Comparison of ENCODE assay signal across 8 cellular contexts in the genomic region with DNA sequence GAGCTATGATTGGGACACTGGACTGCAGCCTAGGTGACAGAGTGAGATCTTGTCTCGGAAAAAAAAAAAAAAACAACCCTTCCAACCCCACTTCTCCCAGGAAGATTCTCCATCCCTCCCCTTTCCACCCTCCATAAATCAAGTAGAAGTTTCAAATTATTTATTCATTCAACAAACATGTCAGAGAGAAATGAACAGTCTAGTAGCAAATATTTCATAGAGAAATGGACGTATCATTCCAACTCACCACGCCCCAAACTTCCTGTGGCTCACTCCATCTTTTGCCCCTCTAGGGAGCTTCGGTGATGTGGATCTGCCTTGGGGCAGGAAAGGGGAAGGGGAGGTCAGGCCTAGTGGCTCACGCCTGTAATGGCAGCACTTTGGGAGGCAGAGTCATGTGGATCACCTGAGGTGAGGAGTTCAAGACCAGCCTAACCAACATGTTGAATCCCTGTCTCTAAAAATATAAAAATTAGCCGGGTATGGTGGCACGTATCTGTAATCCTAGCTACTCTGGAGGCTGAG. TPM values are rescaled to one million over a fixed set of nuclear protein-coding genes. Genes with fewer than 3 reads are reported as not detected.
A peak's percentile ranks its signal among the peaks of the same experiment; 100 is the strongest.
DNase-seq lines count a peak whose midpoint lies in the region; ATAC-seq and TF ChIP-seq lines count a peak whose summit lies in the region.

No MANE protein-coding gene starts in this region.

- H3K4me3 ChIP-seq in CD4-positive, CD25-positive, alpha-beta regulatory T cell (ENCODE audit: low read depth, low read length), result peak overlapping the region; percentile 68
- H3K4me3 ChIP-seq in NB4 (ENCODE audit: low read depth, low read length) (peak overlapping the region; percentile 66), neural cell (ENCODE audit: low read length) (peak overlapping the region; percentile 89)

- H3K4me1 ChIP-seq in CD4-positive, CD25-positive, alpha-beta regulatory T cell (ENCODE audit: control insufficient read depth, insufficient read depth, low read length, poor library complexity, severe bottlenecking), result peaks cover 57% of the 10 kb centered on the region

- no peak for ATAC-seq in CD4-positive, CD25-positive, alpha-beta regulatory T cell (ENCODE audit: low read depth in 2 of 2)
- no peak for ATAC-seq in GM19328 (IDR thresholded peaks at IDR 0.05; ENCODE audit: unreplicated experiment)

- H3K9me3 ChIP-seq in CD4-positive, CD25-positive, alpha-beta regulatory T cell (ENCODE audit: control insufficient read depth in 2 of 2, low read length in 2 of 2), result no peaks in the 10 kb centered on the region
- no peaks in the 10 kb centered on the region for H3K9me3 ChIP-seq in neural cell (ENCODE audit: low read length)

- H3K9ac ChIP-seq in neural cell (ENCODE audit: low read length), result peak overlapping the region; percentile 78

- H3K4me2 ChIP-seq in neural cell (ENCODE audit: low read length), result peak overlapping the region; percentile 44

- H3K79me2 ChIP-seq in neural cell (replicated peaks; ENCODE audit: insufficient read depth, low read length), result no peaks in the 10 kb centered on the region

- H3F3A ChIP-seq in neural cell (ENCODE audit: insufficient read depth, low read length, poor library complexity, severe bottlenecking), result no peaks in the 10 kb centered on the region

- H3K4me1 Mint-ChIP-seq in CD4-positive, CD25-positive, alpha-beta regulatory T cell, result peaks cover 6 to 82% (median 37%) of the 10 kb centered on the region in 4 donors
- peaks cover 45% of the 10 kb centered on the region for H3K4me1 Mint-ChIP-seq in dendritic cell treated with granulocyte-macrophage colony-stimulating factor and Interleukin-4, amounts not matched to agents 40 ng/mL and 50 ng/mL, for 4 days (ENCODE audit: low read depth)

- peak overlapping the region; percentile 85 for H3K27ac ChIP-seq in CD4-positive, CD25-positive, alpha-beta regulatory T cell (ENCODE audit: insufficient read depth, low read length, poor library complexity, severe bottlenecking)
- peak overlapping the region; percentile 45 for H3K27ac ChIP-seq in neural cell (ENCODE audit: low read length)

- intact Hi-C loops in dendritic cell treated with granulocyte-macrophage colony-stimulating factor and Interleukin-4, amounts not matched to agents 40 ng/mL and 50 ng/mL, for 4 days (cut with micrococcal nuclease), result no loop called here

- H3K4me3 Mint-ChIP-seq in CD4-positive, CD25-positive, alpha-beta regulatory T cell, result peak overlapping the region; percentile 85 to 98 (median 89)
- H3K4me3 Mint-ChIP-seq in dendritic cell treated with granulocyte-macrophage colony-stimulating factor and Interleukin-4, amounts not matched to agents 40 ng/mL and 50 ng/mL, for 4 days, result peak overlapping the region; percentile 76

- H3K27ac Mint-ChIP-seq in CD4-positive, CD25-positive, alpha-beta regulatory T cell, result peak overlapping the region; percentile 58 to 88 (median 74)
- peak overlapping the region; percentile 88 for H3K27ac Mint-ChIP-seq in dendritic cell treated with granulocyte-macrophage colony-stimulating factor and Interleukin-4, amounts not matched to agents 40 ng/mL and 50 ng/mL, for 4 days

- TF ChIP-seq EP300 in neural cell (conservative IDR thresholded peaks at IDR 0.05; ENCODE audit: poor library complexity, severe bottlenecking), result no peak

- no peaks in the 10 kb centered on the region for H3K9me2 ChIP-seq in neural cell (ENCODE audit: insufficient read depth, low read length)

- peak overlapping the region; percentile 60 for H2AFZ ChIP-seq in neural cell (ENCODE audit: low read depth, low read length)

- peaks cover 4% of the 10 kb centered on the region for H3K27me3 Mint-ChIP-seq in CD4-positive, CD25-positive, alpha-beta regulatory T cell
- H3K27me3 Mint-ChIP-seq in dendritic cell treated with granulocyte-macrophage colony-stimulating factor and Interleukin-4, amounts not matched to agents 40 ng/mL and 50 ng/mL, for 4 days, result peaks cover 22% of the 10 kb centered on the region

- no peaks in the 10 kb centered on the region for H3K27me3 ChIP-seq in CD4-positive, CD25-positive, alpha-beta regulatory T cell (ENCODE audit: control insufficient read depth, insufficient read depth, low read length)
- no peaks in the 10 kb centered on the region for H3K27me3 ChIP-seq in neural cell (ENCODE audit: insufficient read depth, low read depth, low read length)

- H3K36me3 Mint-ChIP-seq in CD4-positive, CD25-positive, alpha-beta regulatory T cell, result peaks cover 2% of the 10 kb centered on the region
- H3K36me3 Mint-ChIP-seq in dendritic cell treated with granulocyte-macrophage colony-stimulating factor and Interleukin-4, amounts not matched to agents 40 ng/mL and 50 ng/mL, for 4 days (ENCODE audit: low read depth), result peaks cover 37% of the 10 kb centered on the region

- no peak for TF ChIP-seq POLR2A in NB4 (IDR thresholded peaks at IDR 0.05; ENCODE audit: extremely low read depth, insufficient read length)

- no peak for TF ChIP-seq RAD21 in neural cell (conservative IDR thresholded peaks at IDR 0.05)

- peaks cover 28% of the 10 kb centered on the region for H3K36me3 ChIP-seq in CD4-positive, CD25-positive, alpha-beta regulatory T cell (ENCODE audit: control insufficient read depth, insufficient read depth, low read length)
- H3K36me3 ChIP-seq in neural cell (ENCODE audit: insufficient read depth, low read length), result no peaks in the 10 kb centered on the region

- no peaks in the 10 kb centered on the region for H3K9me3 Mint-ChIP-seq in CD4-positive, CD25-positive, alpha-beta regulatory T cell
- H3K9me3 Mint-ChIP-seq in dendritic cell treated with granulocyte-macrophage colony-stimulating factor and Interleukin-4, amounts not matched to agents 40 ng/mL and 50 ng/mL, for 4 days, result no peaks in the 10 kb centered on the region

- H4K20me1 ChIP-seq in neural cell (ENCODE audit: insufficient read depth), result no peaks in the 10 kb centered on the region

- TF ChIP-seq CTCF in NB4 (IDR thresholded peaks at IDR 0.05; ENCODE audit: low read depth, low read length), result no peak
- no peak for TF ChIP-seq CTCF in neural cell (IDR thresholded peaks at IDR 0.05; ENCODE audit: poor library complexity, severe bottlenecking)

- DNase-seq in CD4-positive, CD25-positive, alpha-beta regulatory T cell, result no peak
- DNase-seq in NB4 (ENCODE audit: low read depth), result peak; percentile 45
- DNase-seq in SW480 (ENCODE audit: low spot score), result no peak
- no peak for DNase-seq in NCI-H2107 treated with DMSO at 0.1 percent for 48 hours (lab: John Stamatoyannopoulos, UW; ENCODE audit: unreplicated experiment)
- no peak for DNase-seq in COLO668 (lab: John Stamatoyannopoulos, UW; ENCODE audit: unreplicated experiment)

TF ChIP-seq in neural cell, 6 proteins besides CTCF, POLR2A, EP300 and RAD21:
- TF ChIP-seq EZH2 (IDR thresholded peaks at IDR 0.05; ENCODE audit: borderline replicate concordance, insufficient read depth, low read length, poor library complexity, severe bottlenecking), result no peak
- TF ChIP-seq MXI1 (conservative IDR thresholded peaks at IDR 0.05; ENCODE audit: poor library complexity, severe bottlenecking), result no peak
- TF ChIP-seq, protein P1, sequence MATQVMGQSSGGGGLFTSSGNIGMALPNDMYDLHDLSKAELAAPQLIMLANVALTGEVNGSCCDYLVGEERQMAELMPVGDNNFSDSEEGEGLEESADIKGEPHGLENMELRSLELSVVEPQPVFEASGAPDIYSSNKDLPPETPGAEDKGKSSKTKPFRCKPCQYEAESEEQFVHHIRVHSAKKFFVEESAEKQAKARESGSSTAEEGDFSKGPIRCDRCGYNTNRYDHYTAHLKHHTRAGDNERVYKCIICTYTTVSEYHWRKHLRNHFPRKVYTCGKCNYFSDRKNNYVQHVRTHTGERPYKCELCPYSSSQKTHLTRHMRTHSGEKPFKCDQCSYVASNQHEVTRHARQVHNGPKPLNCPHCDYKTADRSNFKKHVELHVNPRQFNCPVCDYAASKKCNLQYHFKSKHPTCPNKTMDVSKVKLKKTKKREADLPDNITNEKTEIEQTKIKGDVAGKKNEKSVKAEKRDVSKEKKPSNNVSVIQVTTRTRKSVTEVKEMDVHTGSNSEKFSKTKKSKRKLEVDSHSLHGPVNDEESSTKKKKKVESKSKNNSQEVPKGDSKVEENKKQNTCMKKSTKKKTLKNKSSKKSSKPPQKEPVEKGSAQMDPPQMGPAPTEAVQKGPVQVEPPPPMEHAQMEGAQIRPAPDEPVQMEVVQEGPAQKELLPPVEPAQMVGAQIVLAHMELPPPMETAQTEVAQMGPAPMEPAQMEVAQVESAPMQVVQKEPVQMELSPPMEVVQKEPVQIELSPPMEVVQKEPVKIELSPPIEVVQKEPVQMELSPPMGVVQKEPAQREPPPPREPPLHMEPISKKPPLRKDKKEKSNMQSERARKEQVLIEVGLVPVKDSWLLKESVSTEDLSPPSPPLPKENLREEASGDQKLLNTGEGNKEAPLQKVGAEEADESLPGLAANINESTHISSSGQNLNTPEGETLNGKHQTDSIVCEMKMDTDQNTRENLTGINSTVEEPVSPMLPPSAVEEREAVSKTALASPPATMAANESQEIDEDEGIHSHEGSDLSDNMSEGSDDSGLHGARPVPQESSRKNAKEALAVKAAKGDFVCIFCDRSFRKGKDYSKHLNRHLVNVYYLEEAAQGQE (IDR thresholded peaks at IDR 0.05; ENCODE audit: borderline replicate concordance), result no peak
- TF ChIP-seq POLR2AphosphoS5 (IDR thresholded peaks at IDR 0.05), result no peak
- TF ChIP-seq SMC3 (conservative IDR thresholded peaks at IDR 0.05; ENCODE audit: poor library complexity), result no peak

RNA-seq across cellular contexts. Expression of gene TRAPPC14, which starts 0.6 kb away (rescaled TPM):
- total RNA-seq in CD4-positive, CD25-positive, alpha-beta regulatory T cell, result 54.6 TPM
- polyA plus RNA-seq in CD4-positive, CD25-positive, alpha-beta regulatory T cell, result 1 to 10 TPM; 2.3 to 4.3 (median 3.9) TPM
- 26.7 and 43.5 TPM in 2 replicates for polyA plus RNA-seq in neural cell
- polyA minus RNA-seq in neural cell, result 12.0 and 17.3 TPM in 2 replicates

RNA-seq across cellular contexts. Expression of gene GAL3ST4, which starts 9.3 kb away (rescaled TPM):
- total RNA-seq in CD4-positive, CD25-positive, alpha-beta regulatory T cell, result 6.1 TPM
- polyA plus RNA-seq in CD4-positive, CD25-positive, alpha-beta regulatory T cell, result 1 to 10 TPM; 2.6 to 7.7 (median 5.3) TPM
- 47.0 and 58.7 TPM in 2 replicates for polyA plus RNA-seq in neural cell
- polyA minus RNA-seq in neural cell, result 19.5 and 21.1 TPM in 2 replicates

RNA-seq across cellular contexts. Expression of gene LAMTOR4, which starts 10.4 kb away (rescaled TPM):
- total RNA-seq in CD4-positive, CD25-positive, alpha-beta regulatory T cell, result 136 TPM
- polyA plus RNA-seq in CD4-positive, CD25-positive, alpha-beta regulatory T cell, result 100 to 1,000 TPM; 450 to 474 (median 465) TPM
- polyA plus RNA-seq in neural cell, result 331 and 333 TPM in 2 replicates
- polyA minus RNA-seq in neural cell, result 50.2 and 51.2 TPM in 2 replicates

RNA-seq across cellular contexts. Expression of gene GPC2, which starts 18.0 kb away (rescaled TPM):
- 7.0 TPM for total RNA-seq in CD4-positive, CD25-positive, alpha-beta regulatory T cell
- under 1 TPM in 3 of 4 donors, not detected in 1; 0.16 to 0.27 (median 0.23) TPM for polyA plus RNA-seq in CD4-positive, CD25-positive, alpha-beta regulatory T cell
- polyA plus RNA-seq in neural cell, result 506 and 594 TPM in 2 replicates
- 299 and 343 TPM in 2 replicates for polyA minus RNA-seq in neural cell

RNA-seq across cellular contexts. Expression of gene STAG3, which starts 18.6 kb away (rescaled TPM):
- total RNA-seq in CD4-positive, CD25-positive, alpha-beta regulatory T cell, result 6.2 TPM
- 1 to 10 TPM in 1 of 4 donors, under 1 TPM in 3; 0.53 to 4.0 (median 0.77) TPM for polyA plus RNA-seq in CD4-positive, CD25-positive, alpha-beta regulatory T cell
- 0.64 TPM in 1 of 2 replicates, not detected in the other for polyA plus RNA-seq in neural cell
- polyA minus RNA-seq in neural cell, result 1.5 TPM in 1 of 2 replicates, not detected in the other
